Comparison of ENCODE assay signal across 14 cellular contexts in genomic region chr6:68718379-68719073, GRCh38.
A peak's percentile ranks its signal among the peaks of the same experiment; 100 is the strongest.
DNase-seq lines count a peak whose midpoint lies in the region; ATAC-seq, FAIRE-seq and TF ChIP-seq lines count a peak whose summit lies in the region.
"Had no signal": no experiment of that assay in that cellular context is flagged by ENCODE, and none has a peak within 500 bp of the region (broad histone marks: within the 10 kb centered on the region; RNA-seq: fewer than 3 reads in every experiment).

No MANE protein-coding gene starts in this region.

- H3K9ac ChIP-seq in K562 (ENCODE audit: insufficient read depth in 1 of 2, low read depth in 2 of 2, low read length in 2 of 2) = peak overlapping the region in 1 of 2 experiments; percentile 24; a peak in 2 of 4 replicates
- H3K9ac ChIP-seq: BLaER1 treated with 17β-estradiol and CSF1 and Interleukin-3, amounts not matched to agents 10 nM and 100 nM had no signal

- no TSS peak for BruUV-seq in K562 (replicated peaks; lab: Mats Ljungman, UMichigan)

- TF ChIP-seq EP300 in K562 (IDR thresholded peaks at IDR 0.05; ENCODE audit: low read length) = no peak

- peak; percentile 83 for ATAC-seq in K562
- peak; percentile 96 for ATAC-seq in left ventricle myocardium superior
- ATAC-seq: GM23338 had no signal

- no peaks in the 10 kb centered on the region; the same call in 2 of the 3 replicates for H3K79me2 ChIP-seq in K562 (ENCODE audit: control insufficient read depth, insufficient read depth, low read length)

- H2AFZ ChIP-seq in K562 (ENCODE audit: low read depth, low read length) = peak overlapping the region; percentile 89
- H2AFZ ChIP-seq: GM23338 had no signal

- TF ChIP-seq RAD21 in K562 (CRISPR knock-in tag; conservative IDR thresholded peaks at IDR 0.05 in 1 of 2, IDR thresholded peaks at IDR 0.05 in 1 of 2) = no peak

- FAIRE-seq in K562 (lab: Jason Lieb, UNC) (peak; percentile 94), frontal cortex (lab: Jason Lieb, UNC) (no peak)

- H3K9me1 ChIP-seq in K562 (ENCODE audit: control insufficient read depth, insufficient read depth, low read length) = no peaks in the 10 kb centered on the region

- H3K9me3 ChIP-seq in K562 (replicated peaks; ENCODE audit: control insufficient read depth, insufficient read depth, low read depth, low read length) = no peaks in the 10 kb centered on the region
- H3K9me3 ChIP-seq: BLaER1 treated with 17β-estradiol and CSF1 and Interleukin-3, amounts not matched to agents 10 nM and 100 nM had no signal

- peak overlapping the region; percentile 43; the same call in 1 of the 2 replicates for H3K4me2 ChIP-seq in K562 (ENCODE audit: insufficient read depth, low read length)
- H3K4me2 ChIP-seq: BLaER1 treated with 17β-estradiol and CSF1 and Interleukin-3, amounts not matched to agents 10 nM and 100 nM; GM23338 had no signal

- no peak for TF ChIP-seq CTCF in K562 (IDR thresholded peaks at IDR 0.05 in 2 of 3, conservative IDR thresholded peaks at IDR 0.05 in 1 of 3; ENCODE audit: insufficient read depth in 2 of 3, low read depth in 1 of 3, low read length in 3 of 3)

- no peaks in the 10 kb centered on the region for H3K27me3 ChIP-seq in K562 (ENCODE audit: control insufficient read depth in 2 of 2, insufficient read depth in 2 of 2, low read length in 2 of 2)
- H3K27me3 ChIP-seq: BLaER1 treated with 17β-estradiol and CSF1 and Interleukin-3, amounts not matched to agents 10 nM and 100 nM had no signal

- intact Hi-C loops in K562 (cut with micrococcal nuclease) = no loop called here
- intact Hi-C loops in left ventricle myocardium superior (cut with micrococcal nuclease) = no loop called here

- peak overlapping the region; percentile 54; the same call in 2 of the 3 replicates for H3K27ac ChIP-seq in K562 (ENCODE audit: extremely low read depth, low read depth, low read length)
- H3K27ac ChIP-seq: BLaER1 treated with 17β-estradiol and CSF1 and Interleukin-3, amounts not matched to agents 10 nM and 100 nM had no signal

- POLR2A ChIA-PET in K562 (lab: Yijun Ruan, JAX) = no interaction called here

- CTCF ChIA-PET in K562 (lab: Yijun Ruan, JAX; ENCODE audit: low intra/inter-chr PET ratio) = no interaction called here

- H3K4me1 ChIP-seq in K562 (replicated peaks in 1 of 2; ENCODE audit: control insufficient read depth in 2 of 2, insufficient read depth in 2 of 2, low read length in 2 of 2) = peaks cover 4 to 28% of the 10 kb centered on the region in 2 experiments; a peak in 3 of 5 replicates
- H3K4me1 ChIP-seq: BLaER1 treated with 17β-estradiol and CSF1 and Interleukin-3, amounts not matched to agents 10 nM and 100 nM had no signal

- TF ChIP-seq POLR2A in K562 (conservative IDR thresholded peaks at IDR 0.05) = no peak

- DNase-seq in DMS153 (lab: John Stamatoyannopoulos, UW) (peak; percentile 86), NCI-H2029 treated with DMSO at 0.1 percent for 48 hours (lab: John Stamatoyannopoulos, UW) (peak; percentile 77), K562 (ENCODE audit: extremely low read depth in 1 of 4, low spot score in 3 of 4) (peak in 1 of 4 experiments; percentile 65), left ventricle myocardium superior (peak; percentile 28), RKO (ENCODE audit: low spot score) (no peak), frontal cortex (ENCODE audit: low spot score in 2 of 2) (no peak), Kasumi-1 (lab: John Stamatoyannopoulos, UW) (no peak), kidney glomerular epithelial cell (lab: John Stamatoyannopoulos, UW) (no peak)
- DNase-seq: activated CD4-positive, alpha-beta T cell treated with anti-CD3 and anti-CD28 coated beads, Interleukin-2, amount 10 ng/mL, durations not matched to agents 7 days and 5 days; activated naive CD4-positive, alpha-beta T cell treated with Interleukin-2 at 50 U/mL for 16 hours; midbrain; NCI-H526 treated with DMSO at 0.1 percent for 48 hours had no signal

- H4K20me1 ChIP-seq in K562 (replicated peaks; ENCODE audit: control insufficient read depth, insufficient read depth, low read length) = no peaks in the 10 kb centered on the region
- H4K20me1 ChIP-seq: BLaER1 treated with 17β-estradiol and CSF1 and Interleukin-3, amounts not matched to agents 10 nM and 100 nM had no signal

- in situ Hi-C loops in K562 (cut with MboI) = no loop called here

- 14% methylated on average over 6 of the region's 6 CpGs for WGBS in K562 (ENCODE audit: insufficient coverage, low coverage, missing lambda C conversion rate)

- no peak overlapping the region for H3K4me3 ChIP-seq in K562
- H3K4me3 ChIP-seq: BLaER1 treated with 17β-estradiol and CSF1 and Interleukin-3, amounts not matched to agents 10 nM and 100 nM; GM23338 had no signal

- H3K36me3 ChIP-seq in K562 (ENCODE audit: control insufficient read depth, insufficient read depth, low read length) = no peaks in the 10 kb centered on the region
- H3K36me3 ChIP-seq: BLaER1 treated with 17β-estradiol and CSF1 and Interleukin-3, amounts not matched to agents 10 nM and 100 nM had no signal

TF ChIP-seq in K562, 482 proteins besides CTCF, POLR2A, EP300 and RAD21 (continues in another document):
- TF ChIP-seq ZNF778 (CRISPR knock-in tag; IDR thresholded peaks at IDR 0.05) (no peak), CCNT2 (IDR thresholded peaks at IDR 0.05; ENCODE audit: borderline replicate concordance, extremely low read depth, insufficient read length, low read depth, low read length) (no peak), NFIC (IDR thresholded peaks at IDR 0.05) (peak; percentile 65), HNRNPK (IDR thresholded peaks at IDR 0.05; ENCODE audit: low read depth, low read length, poor library complexity, severe bottlenecking) (no peak), NUFIP1 (IDR thresholded peaks at IDR 0.05; ENCODE audit: partially characterized antibody) (no peak), NR3C1 (CRISPR knock-in tag; IDR thresholded peaks at IDR 0.05) (no peak), CEBPB (tag; IDR thresholded peaks at IDR 0.05) (no peak), ZNF592 (IDR thresholded peaks at IDR 0.05) (no peak), PBX2 (CRISPR knock-in tag; IDR thresholded peaks at IDR 0.05; ENCODE audit: low read depth) (no peak), PBX2 (tag; conservative IDR thresholded peaks at IDR 0.05; ENCODE audit: low read depth) (peak; percentile 89), ATF1 (CRISPR knock-in tag; IDR thresholded peaks at IDR 0.05) (no peak), ATF1 (tag; IDR thresholded peaks at IDR 0.05) (peak; percentile 27; the same call in 1 of the 2 replicates), ZNF174 (CRISPR knock-in tag; IDR thresholded peaks at IDR 0.05) (no peak), NCOA4 (IDR thresholded peaks at IDR 0.05; ENCODE audit: partially characterized antibody) (no peak), FOXP1 (CRISPR knock-in tag; IDR thresholded peaks at IDR 0.05) (no peak), NFYB (IDR thresholded peaks at IDR 0.05; ENCODE audit: extremely low read depth, insufficient read length) (no peak), SOX6 (IDR thresholded peaks at IDR 0.05) (peak; percentile 70)

Comparison
In these comparisons a context has a peak if more than half of its experiments do, and no peak if none do; other contexts are left out.
1. DNase-seq: peak in DMS153 (single experiment), NCI-H2029 treated with DMSO at 0.1 percent for 48 hours (single experiment) and left ventricle myocardium superior (single experiment); none in RKO (single experiment), frontal cortex (0 of 2), Kasumi-1 (0 of 2) and kidney glomerular epithelial cell (single experiment).